ENCODE assay signal across 31 cellular contexts in the genomic region with DNA sequence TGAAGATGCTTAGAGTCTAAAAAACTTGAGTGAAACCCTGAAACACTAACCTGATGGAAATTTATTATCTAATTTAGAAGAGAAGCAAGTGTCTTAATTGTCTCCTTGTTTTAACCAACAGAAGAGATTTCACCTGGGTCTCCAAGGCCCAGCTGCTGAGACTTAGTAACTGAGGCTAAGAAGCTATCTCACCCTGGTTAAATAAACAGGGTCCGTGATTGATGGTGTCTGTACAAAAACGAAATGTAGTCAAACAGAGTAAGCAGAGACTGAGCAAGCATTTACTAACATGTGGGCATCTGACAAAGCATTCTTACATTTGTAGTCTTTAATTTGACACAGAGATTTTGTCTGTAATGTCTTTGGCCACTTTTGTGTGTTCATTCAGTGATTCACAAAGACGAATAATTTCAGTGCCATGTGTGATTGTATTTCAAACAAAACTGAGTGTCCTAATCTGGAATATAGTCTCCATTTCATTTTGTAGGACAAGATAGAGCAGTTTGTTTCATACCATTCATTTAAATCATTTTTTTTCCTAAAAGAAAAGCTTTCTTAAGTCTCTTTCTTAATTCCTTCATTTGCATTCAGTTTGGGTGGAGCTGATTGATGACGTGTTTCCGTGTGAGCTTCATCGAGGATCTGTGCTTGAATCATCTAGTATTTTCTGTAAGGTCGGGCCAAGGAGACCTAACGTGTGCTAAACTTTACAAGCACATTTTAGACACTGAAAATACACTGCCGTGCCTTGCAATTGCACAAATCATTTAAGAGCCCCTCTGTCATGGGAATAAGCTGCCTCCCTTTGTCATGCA.
DNase-seq lines count a peak whose midpoint lies in the region; ATAC-seq, FAIRE-seq and TF ChIP-seq lines count a peak whose summit lies in the region.
"Had no signal": no experiment of that assay in that cellular context is flagged by ENCODE, and none has a peak within 500 bp of the region (broad histone marks: within the 10 kb centered on the region; RNA-seq: fewer than 3 reads in every experiment).

No MANE protein-coding gene starts in this region.

- H4K8ac ChIP-seq in H1 (ENCODE audit: extremely low read depth, insufficient read depth, low read length) (no peak overlapping the region), mesendoderm (ENCODE audit: low read depth, low read length) (no peak overlapping the region)

- peaks cover 9% of the 10 kb centered on the region for H3K27me3 Mint-ChIP-seq in type B pancreatic cell
- H3K27me3 Mint-ChIP-seq in activated CD8-positive, alpha-beta T cell treated with anti-CD3 and anti-CD28 coated beads, Interleukin-2, amount 10 ng/mL, durations not matched to agents 7 days and 5 days (ENCODE audit: low read depth): peaks cover 2% of the 10 kb centered on the region

- H3K79me1 ChIP-seq in H1 (ENCODE audit: low read depth, low read length) (no peaks in the 10 kb centered on the region), mesendoderm (ENCODE audit: low read length) (no peaks in the 10 kb centered on the region)

- H3K4me1 ChIP-seq in left ventricle myocardium inferior (peaks cover 30% of the 10 kb centered on the region), H1 (replicated peaks in 1 of 4; ENCODE audit: control insufficient read depth in 3 of 4, insufficient read depth in 4 of 4, low read length in 3 of 4) (peaks cover 0 to 7% (median 3%) of the 10 kb centered on the region in 4 experiments; a peak in 6 of 7 replicates), mesendoderm (ENCODE audit: control insufficient read depth, low read depth, low read length) (no peaks in the 10 kb centered on the region), suprapubic skin (no peaks in the 10 kb centered on the region)
- H3K4me1 ChIP-seq: gastroesophageal sphincter, psoas muscle, SJCRH30 had no signal

- H2BK5ac ChIP-seq in H1 (ENCODE audit: low read depth, low read length) (no peak overlapping the region), mesendoderm (ENCODE audit: low read length) (no peak overlapping the region)

- no peaks in the 10 kb centered on the region for H3K27me3 ChIP-seq in left ventricle myocardium inferior (ENCODE audit: low read depth)
- H3K27me3 ChIP-seq in H1 (replicated peaks in 1 of 4; ENCODE audit: control insufficient read depth in 3 of 4, extremely low read depth in 1 of 4, insufficient read depth in 3 of 4, low read length in 3 of 4): no peaks in the 10 kb centered on the region
- no peaks in the 10 kb centered on the region for H3K27me3 ChIP-seq in mesendoderm (ENCODE audit: insufficient read depth, low read length, poor library complexity)
- H3K27me3 ChIP-seq in suprapubic skin: no peaks in the 10 kb centered on the region
- H3K27me3 ChIP-seq: gastroesophageal sphincter, SJCRH30 had no signal

- H4K5ac ChIP-seq in H1 (ENCODE audit: insufficient read length, low read depth, low read length) (no peak overlapping the region), mesendoderm (ENCODE audit: low read length) (no peak overlapping the region)

- POLR2A ChIA-PET in H1 (lab: Charles Lee; ENCODE audit: partially characterized antibody): no interaction called here
- POLR2A ChIA-PET in activated CD8-positive, alpha-beta T cell treated with anti-CD3 and anti-CD28 coated beads, Interleukin-2, amount 10 ng/mL, durations not matched to agents 7 days and 5 days (lab: Charles Lee): no interaction called here

- FAIRE-seq in H1 (lab: Jason Lieb, UNC): no peak
- FAIRE-seq: HTR-8/SVneo had no signal

- 94% methylated on average over 9 of the region's 9 CpGs; no CpG with 5 or more reads in 1 of the 2 experiments for WGBS in H1 (ENCODE audit: extremely low coverage in 1 of 2, insufficient coverage in 1 of 2, insufficient read length in 1 of 2, insufficient replicate concordance in 2 of 2, low coverage in 1 of 2, low lambda C conversion rate in 2 of 2, missing lambda C conversion rate in 1 of 2), 2 experiments
- WGBS in mesendoderm (ENCODE audit: extremely low coverage, insufficient coverage, low lambda C conversion rate): no CpG with 5 or more reads among the region's 9 CpGs
- 61% methylated on average over 9 of the region's 9 CpGs for WGBS in suprapubic skin

- no peak overlapping the region for H2BK20ac ChIP-seq in H1 (ENCODE audit: low read length)

- no peak overlapping the region for H3K56ac ChIP-seq in H1 (replicated peaks; ENCODE audit: insufficient read length, low read depth, low read length)
- H3K56ac ChIP-seq in mesendoderm (ENCODE audit: low read length): peak overlapping the region; percentile 6

- H2BK120ac ChIP-seq in H1 (replicated peaks; ENCODE audit: low read depth, low read length) (no peak overlapping the region), mesendoderm (ENCODE audit: low read depth, low read length) (no peak overlapping the region)

- H2BK15ac ChIP-seq in H1 (ENCODE audit: low read length) (no peak overlapping the region), mesendoderm (replicated peaks; ENCODE audit: low read depth) (no peak overlapping the region)

- no peak for ATAC-seq in activated CD8-positive, alpha-beta T cell treated with anti-CD3 and anti-CD28 coated beads, Interleukin-2, amount 10 ng/mL, durations not matched to agents 7 days and 5 days
- ATAC-seq: gastroesophageal sphincter, left lobe of liver had no signal

- H3K79me2 ChIP-seq in H1 (ENCODE audit: control insufficient read depth in 1 of 2, insufficient read depth in 2 of 2, low read length in 2 of 2) (no peaks in the 10 kb centered on the region), mesendoderm (ENCODE audit: control insufficient read depth, insufficient read depth, low read length) (no peaks in the 10 kb centered on the region)

- H3K36me3 Mint-ChIP-seq in type B pancreatic cell: no peaks in the 10 kb centered on the region
- no peaks in the 10 kb centered on the region for H3K36me3 Mint-ChIP-seq in activated CD8-positive, alpha-beta T cell treated with anti-CD3 and anti-CD28 coated beads, Interleukin-2, amount 10 ng/mL, durations not matched to agents 7 days and 5 days (ENCODE audit: low read depth)
- H3K36me3 Mint-ChIP-seq: activated naive CD8-positive, alpha-beta T cell had no signal

- H3K36me3 ChIP-seq in left ventricle myocardium inferior: no peaks in the 10 kb centered on the region
- no peaks in the 10 kb centered on the region for H3K36me3 ChIP-seq in H1 (ENCODE audit: control insufficient read depth in 2 of 4, insufficient read depth in 4 of 4, low read length in 3 of 4)
- H3K36me3 ChIP-seq in mesendoderm (ENCODE audit: control insufficient read depth, insufficient read depth, low read length): no peaks in the 10 kb centered on the region
- no peaks in the 10 kb centered on the region for H3K36me3 ChIP-seq in suprapubic skin
- H3K36me3 ChIP-seq: gastroesophageal sphincter, SJCRH30 had no signal

- DNase-seq in left ventricle myocardium inferior: no peak
- no peak for DNase-seq in cardiac septum (ENCODE audit: low spot score)
- DNase-seq in H1 (ENCODE audit: low read depth in 1 of 2, low spot score in 2 of 2): no peak
- DNase-seq in mesendoderm: no peak
- DNase-seq in suprapubic skin (ENCODE audit: low spot score in 2 of 2): no peak
- DNase-seq in activated T-cell treated with anti-CD3 and anti-CD28 coated beads, Interleukin-2, amount 50 U/mL, for 48 hours: no peak
- no peak for DNase-seq in type B pancreatic cell (ENCODE audit: extremely low spot score, unreplicated experiment)
- DNase-seq in activated CD8-positive, alpha-beta T cell treated with anti-CD3 and anti-CD28 coated beads, Interleukin-2, amount 10 ng/mL, durations not matched to agents 7 days and 5 days: no peak
- DNase-seq: activated CD4-positive, alpha-beta T cell treated with anti-CD3 and anti-CD28 coated beads for 48 hours; activated CD8-positive, alpha-beta memory T cell treated with anti-CD3 and anti-CD28 coated beads for 24 hours; activated effector memory CD4-positive, alpha-beta T cell treated with Interleukin-2 at 50 U/mL for 16 hours; activated T-cell treated with anti-CD3 and anti-CD28 coated beads for 4 hours; cerebellar nuclear complex; DMS153; GF-D8; KBM-7; NCI-H1092 treated with DMSO at 0.1 percent for 48 hours; NCI-H187; NCI-H446 treated with DMSO at 0.1 percent for 48 hours; NCI-H82; psoas muscle; SJCRH30; stimulated activated CD4-positive, alpha-beta T cell treated with anti-CD3 and anti-CD28 coated beads, Interleukin-4, amount 100 ng/mL, for 24 hours; SW 1271; T1000 had no signal

- H3K9ac ChIP-seq in H1 (replicated peaks in 1 of 4; ENCODE audit: extremely low read depth in 1 of 4, low read depth in 3 of 4, low read length in 3 of 4) (no peak overlapping the region), mesendoderm (ENCODE audit: low read length) (no peak overlapping the region)

- H2AFZ ChIP-seq in H1 (ENCODE audit: low read length): 0 out of 2 replicates have a peak overlapping the region, but pooled peaks have one; percentile 1

- no peak for TF ChIP-seq EP300 in H1 (IDR thresholded peaks at IDR 0.05; ENCODE audit: borderline replicate concordance in 1 of 2, low read depth in 2 of 2, low read length in 2 of 2)
- TF ChIP-seq EP300 in suprapubic skin (IDR thresholded peaks at IDR 0.05): no peak

- H3K27ac ChIP-seq in left ventricle myocardium inferior (replicated peaks) (peak overlapping the region; percentile 37), H1 (ENCODE audit: low read depth, low read length) (no peak overlapping the region), mesendoderm (ENCODE audit: low read depth, low read length) (no peak overlapping the region), suprapubic skin (peak overlapping the region; percentile 10)
- H3K27ac ChIP-seq: 22Rv1, psoas muscle, SJCRH30, VCaP had no signal

- TF ChIP-seq RAD21 in H1 (IDR thresholded peaks at IDR 0.05 in 1 of 2, conservative IDR thresholded peaks at IDR 0.05 in 1 of 2; ENCODE audit: low read depth in 2 of 2, low read length in 2 of 2): no peak

- H3K4me1 Mint-ChIP-seq in type B pancreatic cell (ENCODE audit: unreplicated experiment): peaks cover 15% of the 10 kb centered on the region
- H3K4me1 Mint-ChIP-seq in activated CD8-positive, alpha-beta T cell treated with anti-CD3 and anti-CD28 coated beads, Interleukin-2, amount 10 ng/mL, durations not matched to agents 7 days and 5 days (ENCODE audit: low read depth): no peaks in the 10 kb centered on the region

- H3K23me2 ChIP-seq in H1 (ENCODE audit: low read depth, low read length): peaks cover 3% of the 10 kb centered on the region; the same call in 1 of the 2 replicates

- H2AK5ac ChIP-seq in H1 (ENCODE audit: low read depth, low read length) (no peak overlapping the region), mesendoderm (ENCODE audit: low read length) (no peak overlapping the region)

- CTCF ChIA-PET in H1 (lab: Charles Lee; ENCODE audit: partially characterized antibody): interaction anchor here (0.6 to 1.6 kb wide), 4 partner anchors 8 to 1236 kb away, joined by 3 to 4 read pairs (median 3); no protein-coding TSS in a partner anchor
- CTCF ChIA-PET in activated CD8-positive, alpha-beta T cell treated with anti-CD3 and anti-CD28 coated beads, Interleukin-2, amount 10 ng/mL, durations not matched to agents 7 days and 5 days (lab: Charles Lee): no interaction called here

- no peak overlapping the region for H3K4me3 Mint-ChIP-seq in type B pancreatic cell
- H3K4me3 Mint-ChIP-seq in activated CD8-positive, alpha-beta T cell treated with anti-CD3 and anti-CD28 coated beads, Interleukin-2, amount 10 ng/mL, durations not matched to agents 7 days and 5 days: no peak overlapping the region
- H3K4me3 Mint-ChIP-seq: activated naive CD8-positive, alpha-beta T cell had no signal

- H2BK12ac ChIP-seq in H1 (ENCODE audit: low read depth, low read length): no peak overlapping the region

- no peak overlapping the region for H3K27ac Mint-ChIP-seq in type B pancreatic cell
- H3K27ac Mint-ChIP-seq in activated CD8-positive, alpha-beta T cell treated with anti-CD3 and anti-CD28 coated beads, Interleukin-2, amount 10 ng/mL, durations not matched to agents 7 days and 5 days: no peak overlapping the region
- H3K27ac Mint-ChIP-seq: activated naive CD8-positive, alpha-beta T cell had no signal

- no peak overlapping the region for H3K23ac ChIP-seq in H1 (ENCODE audit: insufficient read length)
- no peak overlapping the region for H3K23ac ChIP-seq in mesendoderm (ENCODE audit: low read length)

- peak overlapping the region; percentile 10; the same call in 1 of the 2 replicates for H3K18ac ChIP-seq in H1 (ENCODE audit: extremely low read depth, low read length)
- no peak overlapping the region for H3K18ac ChIP-seq in mesendoderm (ENCODE audit: low read length)

- H3K9me3 ChIP-seq in left ventricle myocardium inferior (replicated peaks) (no peaks in the 10 kb centered on the region), H1 (ENCODE audit: insufficient read depth in 2 of 2, low read depth in 1 of 2, low read length in 1 of 2) (no peaks in the 10 kb centered on the region), suprapubic skin (no peaks in the 10 kb centered on the region)
- H3K9me3 ChIP-seq: gastroesophageal sphincter, psoas muscle, SJCRH30 had no signal

- TF ChIP-seq POLR2A in H1 (IDR thresholded peaks at IDR 0.05; ENCODE audit: control extremely low read depth in 1 of 2, low read depth in 2 of 2, low read length in 2 of 2) (no peak), suprapubic skin (IDR thresholded peaks at IDR 0.05) (no peak)

- intact Hi-C loops in left ventricle myocardium inferior (cut with micrococcal nuclease) (no loop called here), cardiac septum (cut with DNase I) (no loop called here)

- no peak overlapping the region for H4K91ac ChIP-seq in H1 (replicated peaks; ENCODE audit: insufficient read length, low read length)

- H3K9me3 Mint-ChIP-seq in type B pancreatic cell: peaks cover 9% of the 10 kb centered on the region
- H3K9me3 Mint-ChIP-seq in activated CD8-positive, alpha-beta T cell treated with anti-CD3 and anti-CD28 coated beads, Interleukin-2, amount 10 ng/mL, durations not matched to agents 7 days and 5 days (ENCODE audit: insufficient read depth): no peaks in the 10 kb centered on the region

- no peaks in the 10 kb centered on the region for H4K20me1 ChIP-seq in H1 (replicated peaks in 1 of 2; ENCODE audit: control insufficient read depth in 1 of 2, insufficient read depth in 2 of 2, low read length in 2 of 2)

- H3K4ac ChIP-seq in H1 (replicated peaks; ENCODE audit: insufficient read length, low read depth, low read length) (no peak overlapping the region), mesendoderm (ENCODE audit: low read depth, low read length) (no peak overlapping the region)

- TF ChIP-seq CTCF in left ventricle myocardium inferior (IDR thresholded peaks at IDR 0.05; ENCODE audit: borderline replicate concordance) (no peak), H1 (IDR thresholded peaks at IDR 0.05; ENCODE audit: control extremely low read depth in 1 of 3, insufficient read depth in 1 of 3, low read depth in 1 of 3, low read length in 3 of 3) (no peak), suprapubic skin (IDR thresholded peaks at IDR 0.05) (no peak), type B pancreatic cell (conservative IDR thresholded peaks at IDR 0.05) (no peak)

- no peak overlapping the region for H3K14ac ChIP-seq in H1 (ENCODE audit: insufficient read length)

- no peak overlapping the region for H3K4me2 ChIP-seq in H1 (ENCODE audit: insufficient read depth in 1 of 2, low read depth in 2 of 2, low read length in 2 of 2)
- H3K4me2 ChIP-seq in mesendoderm (ENCODE audit: low read length): no peak overlapping the region

- H3K4me3 ChIP-seq in left ventricle myocardium inferior: no peak overlapping the region
- H3K4me3 ChIP-seq in H1 (ENCODE audit: extremely low read depth in 1 of 4, insufficient read depth in 2 of 4, low read depth in 3 of 4, low read length in 4 of 4): no peak overlapping the region
- no peak overlapping the region for H3K4me3 ChIP-seq in mesendoderm (ENCODE audit: low read length)
- H3K4me3 ChIP-seq in suprapubic skin: no peak overlapping the region
- H3K4me3 ChIP-seq: gastroesophageal sphincter, psoas muscle, SJCRH30 had no signal

Comparison
In these comparisons a context has a peak if more than half of its experiments do, and no peak if none do; other contexts are left out.
1. H3K27ac ChIP-seq: peak in left ventricle myocardium inferior (single experiment) and suprapubic skin (single experiment); none in H1 (single experiment) and mesendoderm (single experiment).